ENCODE assay signal across 8 cellular contexts in genomic region chr19:39430675-39431593, GRCh38. TPM values are rescaled to one million over a fixed set of nuclear protein-coding genes. Genes with fewer than 3 reads are reported as not detected.
DNase-seq lines count a peak whose midpoint lies in the region; ATAC-seq and TF ChIP-seq lines count a peak whose summit lies in the region.

No MANE protein-coding gene starts in this region.

- peak overlapping the region; percentile 54 for H3K4me3 Mint-ChIP-seq in activated CD4-positive, alpha-beta memory T cell treated with anti-CD3 and anti-CD28 coated beads for 36 hours

- no peaks in the 10 kb centered on the region for H3K27me3 Mint-ChIP-seq in activated CD4-positive, alpha-beta memory T cell treated with anti-CD3 and anti-CD28 coated beads for 36 hours

- no peaks in the 10 kb centered on the region for H3K9me3 ChIP-seq in heart left ventricle

- H3K36me3 Mint-ChIP-seq in activated CD4-positive, alpha-beta memory T cell treated with anti-CD3 and anti-CD28 coated beads for 36 hours = peaks cover 41% of the 10 kb centered on the region

- WGBS in heart left ventricle, 4 donors = 63 to 68% (median 66%) methylated on average over 24 to 25 of the region's 25 CpGs

- ATAC-seq in heart left ventricle (peak; percentile 9 to 67 (median 36)), Right ventricle myocardium inferior (no peak), HG02763 (IDR thresholded peaks at IDR 0.05; ENCODE audit: unreplicated experiment) (no peak), GM18511 (IDR thresholded peaks at IDR 0.05; ENCODE audit: unreplicated experiment) (no peak)

- TF ChIP-seq CTCF in heart left ventricle (IDR thresholded peaks at IDR 0.05) (no peak), retinal pigment epithelial cell (conservative IDR thresholded peaks at IDR 0.05; ENCODE audit: low read depth, low read length) (no peak)

- H3K36me3 ChIP-seq in heart left ventricle = peaks cover 5 to 33% (median 30%) of the 10 kb centered on the region in 9 donors

- POLR2A ChIA-PET in activated CD4-positive, alpha-beta memory T cell treated with anti-CD3 and anti-CD28 coated beads for 36 hours (lab: Charles Lee) = interaction anchor here (0.6 to 3.8 kb wide), 3 partner anchors 14 to 22 kb away, joined by 5 to 24 read pairs (median 5); partner anchors contain the start of genes PLEKHG2 and SUPT5H

- peaks cover 46% of the 10 kb centered on the region for H3K4me1 Mint-ChIP-seq in activated CD4-positive, alpha-beta memory T cell treated with anti-CD3 and anti-CD28 coated beads for 36 hours (ENCODE audit: low read depth)

- no peaks in the 10 kb centered on the region for H3K27me3 ChIP-seq in heart left ventricle

- peak overlapping the region in 11 of 12 donors; percentile 36 to 97 (median 75) for H3K27ac ChIP-seq in heart left ventricle

- intact Hi-C loops in heart left ventricle (cut with DNase I) (no loop called here), Right ventricle myocardium inferior (cut with DNase I) (loop anchor here (5.0 kb wide), 1 partner anchor 39 kb away; the partner anchor contains the start of genes MED29 and PAF1)
- intact Hi-C loops in activated CD4-positive, alpha-beta memory T cell treated with anti-CD3 and anti-CD28 coated beads for 36 hours (cut with micrococcal nuclease) = loop anchor here (1.0 to 5.0 kb wide), 6 partner anchors 14 to 246 kb away; partner anchors contain the start of genes MED29, PAF1, PLEKHG2 and SUPT5H

- H3K4me3 ChIP-seq in heart left ventricle = peak overlapping the region in 4 of 12 donors; percentile 13 to 21 (median 20)
- no peak overlapping the region for H3K4me3 ChIP-seq in retinal pigment epithelial cell (ENCODE audit: low read length)

- peak in 2 of 5 donors; percentile 52 to 61 for DNase-seq in heart left ventricle
- no peak for DNase-seq in Right ventricle myocardium inferior (ENCODE audit: missing footprints)
- DNase-seq in NCI-H2227 treated with DMSO at 0.1 percent for 48 hours (lab: John Stamatoyannopoulos, UW) = peak; percentile 77
- DNase-seq in activated CD4-positive, alpha-beta memory T cell treated with anti-CD3 and anti-CD28 coated beads for 36 hours = peak; percentile 94
- peak; percentile 56 for DNase-seq in fibroblast of gingiva (ENCODE audit: low read depth)
- peak; percentile 88 for DNase-seq in retinal pigment epithelial cell (ENCODE audit: low read depth)

- H3K9me3 Mint-ChIP-seq in activated CD4-positive, alpha-beta memory T cell treated with anti-CD3 and anti-CD28 coated beads for 36 hours = no peaks in the 10 kb centered on the region

- peak overlapping the region; percentile 100 for H3K27ac Mint-ChIP-seq in activated CD4-positive, alpha-beta memory T cell treated with anti-CD3 and anti-CD28 coated beads for 36 hours

- CTCF ChIA-PET in activated CD4-positive, alpha-beta memory T cell treated with anti-CD3 and anti-CD28 coated beads for 36 hours (lab: Charles Lee) = interaction anchor here (0.9 to 1.3 kb wide), 2 partner anchors 10 to 19 kb away, joined by 3 to 4 read pairs; partner anchors contain the start of gene PLEKHG2

- H3K4me1 ChIP-seq in heart left ventricle = peaks cover 19 to 47% (median 35%) of the 10 kb centered on the region in 12 donors

- TF ChIP-seq POLR2A in heart left ventricle (IDR thresholded peaks at IDR 0.05) = no peak

RNA-seq across cellular contexts. Expression of gene RPS16, which starts 4.8 kb away (rescaled TPM):
- total RNA-seq in heart left ventricle (1,000 to 10,000 TPM in 7 of 9 donors, 100 to 1,000 TPM in 2; 617 to 1,566 (median 1,374) TPM), Right ventricle myocardium inferior (1,258 TPM)
- 1,000 to 10,000 TPM; 1,266 to 2,656 TPM for polyA plus RNA-seq in heart left ventricle
- 1,000 to 10,000 TPM; 3,682 to 3,746 TPM for total RNA-seq in activated CD4-positive, alpha-beta memory T cell treated with anti-CD3 and anti-CD28 coated beads for 36 hours

RNA-seq across cellular contexts. Expression of gene SUPT5H, which starts 14.4 kb away (rescaled TPM):
- total RNA-seq in heart left ventricle (100 to 1,000 TPM in 1 of 9 donors, 10 to 100 TPM in 8; 64.2 to 113 (median 81.7) TPM), Right ventricle myocardium inferior (80.6 TPM)
- 100 to 1,000 TPM in 1 of 2 donors, 10 to 100 TPM in 1; 63.8 to 112 TPM for polyA plus RNA-seq in heart left ventricle
- 100 to 1,000 TPM; 180 to 183 TPM for total RNA-seq in activated CD4-positive, alpha-beta memory T cell treated with anti-CD3 and anti-CD28 coated beads for 36 hours

RNA-seq across cellular contexts. Expression of gene PLEKHG2, which starts 18.5 kb away (rescaled TPM):
- total RNA-seq in heart left ventricle (10 to 100 TPM in 8 of 9 donors, 1 to 10 TPM in 1; 9.2 to 38.5 (median 14.6) TPM), Right ventricle myocardium inferior (10.4 TPM)
- polyA plus RNA-seq in heart left ventricle = 10 to 100 TPM in 1 of 2 donors, 1 to 10 TPM in 1; 8.9 to 11.7 TPM
- total RNA-seq in activated CD4-positive, alpha-beta memory T cell treated with anti-CD3 and anti-CD28 coated beads for 36 hours = 10 to 100 TPM; 74.9 to 80.6 TPM

RNA-seq across cellular contexts. Expression of gene ZFP36, which starts 24.3 kb away (rescaled TPM):
- total RNA-seq in heart left ventricle (100 to 1,000 TPM in 2 of 9 donors, 10 to 100 TPM in 7; 16.1 to 145 (median 51.1) TPM), Right ventricle myocardium inferior (48.7 TPM)
- 10 to 100 TPM; 45.8 to 65.1 TPM for polyA plus RNA-seq in heart left ventricle
- 100 to 1,000 TPM; 104 to 118 TPM for total RNA-seq in activated CD4-positive, alpha-beta memory T cell treated with anti-CD3 and anti-CD28 coated beads for 36 hours

RNA-seq across cellular contexts. Expression of gene MED29, which starts 39.8 kb away (rescaled TPM):
- total RNA-seq in heart left ventricle = 10 to 100 TPM; 26.3 to 53.0 (median 34.1) TPM
- polyA plus RNA-seq in heart left ventricle = 10 to 100 TPM; 34.1 to 46.0 TPM
- total RNA-seq in Right ventricle myocardium inferior = 21.8 TPM
- 10 to 100 TPM; 22.2 to 26.9 TPM for total RNA-seq in activated CD4-positive, alpha-beta memory T cell treated with anti-CD3 and anti-CD28 coated beads for 36 hours

Comparison
In these comparisons a context has a peak if more than half of its experiments do, and no peak if none do; other contexts are left out.
1. ATAC-seq: peak in heart left ventricle (4 of 4); none in Right ventricle myocardium inferior (single experiment), HG02763 (single experiment) and GM18511 (single experiment).
2. intact Hi-C loops: an anchor here in Right ventricle myocardium inferior (5.0 kb wide) and activated CD4-positive, alpha-beta memory T cell treated with anti-CD3 and anti-CD28 coated beads for 36 hours (1.0 to 5.0 kb wide); none called in heart left ventricle.